14 cellular contexts compared by ENCODE assay signal in genomic region chr12:127607146-127607725, GRCh38.
DNase-seq lines count a peak whose midpoint lies in the region; TF ChIP-seq lines count a peak whose summit lies in the region.
"Had no signal": no experiment of that assay in that cellular context is flagged by ENCODE, and none has a peak within 500 bp of the region (broad histone marks: within the 10 kb centered on the region; RNA-seq: fewer than 3 reads in every experiment).

No MANE protein-coding gene starts in this region.

- no peak overlapping the region for H2AK5ac ChIP-seq in mesendoderm (ENCODE audit: low read length)

- H3K27ac ChIP-seq in HUES6 (ENCODE audit: low read depth, low read length) (peak overlapping the region; percentile 31; the same call in 1 of the 2 replicates), mesendoderm (ENCODE audit: low read depth, low read length) (peak overlapping the region; percentile 0)
- H3K27ac ChIP-seq: A549, C4-2B had no signal

- H3K23ac ChIP-seq in mesendoderm (ENCODE audit: low read length), result no peak overlapping the region

- peak overlapping the region; percentile 49 for H3K56ac ChIP-seq in mesendoderm (ENCODE audit: low read length)

- H3K27me3 ChIP-seq in HUES6 (ENCODE audit: control insufficient read depth, insufficient read depth, low read length) (no peaks in the 10 kb centered on the region), mesendoderm (ENCODE audit: insufficient read depth, low read length, poor library complexity) (no peaks in the 10 kb centered on the region)
- H3K27me3 ChIP-seq: BE2C had no signal

- H2BK5ac ChIP-seq in mesendoderm (ENCODE audit: low read length), result no peak overlapping the region

- H3K18ac ChIP-seq in mesendoderm (ENCODE audit: low read length), result peak overlapping the region; percentile 9

- no peak overlapping the region for H4K5ac ChIP-seq in mesendoderm (ENCODE audit: low read length)

- H3K36me3 ChIP-seq in HUES6 (ENCODE audit: control insufficient read depth, insufficient read depth, low read length), result no peaks in the 10 kb centered on the region
- no peaks in the 10 kb centered on the region for H3K36me3 ChIP-seq in mesendoderm (ENCODE audit: control insufficient read depth, insufficient read depth, low read length)
- H3K36me3 ChIP-seq: BE2C had no signal

- no peak overlapping the region for H2BK15ac ChIP-seq in mesendoderm (replicated peaks; ENCODE audit: low read depth)

- peak overlapping the region; percentile 1 for H3K9ac ChIP-seq in HUES6 (ENCODE audit: low read length)
- H3K9ac ChIP-seq in mesendoderm (ENCODE audit: low read length), result no peak overlapping the region

- H3K79me2 ChIP-seq in mesendoderm (ENCODE audit: control insufficient read depth, insufficient read depth, low read length), result no peaks in the 10 kb centered on the region

- H4K8ac ChIP-seq in mesendoderm (ENCODE audit: low read depth, low read length), result no peak overlapping the region

- TF ChIP-seq CTCF in GM10266 (IDR thresholded peaks at IDR 0.05; ENCODE audit: control insufficient read depth, insufficient read depth, low read depth, missing control alignments), result no peak

- DNase-seq in cerebellar cortex (ENCODE audit: low spot score) (peak; percentile 70), mesendoderm (peak; percentile 71), GM10266 (ENCODE audit: extremely low spot score) (no peak), middle frontal gyrus (ENCODE audit: extremely low spot score, low spot score) (no peak)
- no peak for DNase-seq in activated CD4-positive, alpha-beta T cell treated with anti-CD3 and anti-CD28 coated beads, Interleukin-2, amount 50 U/mL, for 48 hours
- DNase-seq: BE2C; CD4-positive, alpha-beta memory T cell; DMS153; EL; GF-D8; IMR-90 had no signal

- H3K4ac ChIP-seq in mesendoderm (ENCODE audit: low read depth, low read length), result no peak overlapping the region

- no peak overlapping the region for H3K4me2 ChIP-seq in mesendoderm (ENCODE audit: low read length)
- H3K4me2 ChIP-seq: A549 had no signal

- 0 out of 2 replicates have a peak, but pooled peaks cover 3% of the 10 kb centered on the region for H3K9me3 ChIP-seq in HUES6 (ENCODE audit: control insufficient read depth, insufficient read depth, low read depth, low read length)
- H3K9me3 ChIP-seq: A549 had no signal

- H3K4me1 ChIP-seq in HUES6 (ENCODE audit: control insufficient read depth, insufficient read depth, low read length), result peaks cover 17% of the 10 kb centered on the region
- H3K4me1 ChIP-seq in mesendoderm (ENCODE audit: control insufficient read depth, low read depth, low read length), result no peaks in the 10 kb centered on the region
- H3K4me1 ChIP-seq: A549, BE2C had no signal

- WGBS in mesendoderm (ENCODE audit: extremely low coverage, insufficient coverage, low lambda C conversion rate), result no CpG with 5 or more reads among the region's 7 CpGs

- no peaks in the 10 kb centered on the region for H3K79me1 ChIP-seq in mesendoderm (ENCODE audit: low read length)

- H3K4me3 ChIP-seq in HUES6 (ENCODE audit: low read depth, low read length), result no peak overlapping the region
- H3K4me3 ChIP-seq in mesendoderm (ENCODE audit: low read length), result no peak overlapping the region
- H3K4me3 ChIP-seq: A549 had no signal

- H2BK120ac ChIP-seq in mesendoderm (ENCODE audit: low read depth, low read length), result no peak overlapping the region

Comparison
In these comparisons a context has a peak if more than half of its experiments do, and no peak if none do; other contexts are left out.
1. DNase-seq: peak in cerebellar cortex (single experiment) and mesendoderm (single experiment); none in activated CD4-positive, alpha-beta T cell treated with anti-CD3 and anti-CD28 coated beads, Interleukin-2, amount 50 U/mL, for 48 hours (0 of 2), GM10266 (single experiment) and middle frontal gyrus (single experiment).